23 cellular contexts compared by ENCODE assay signal in genomic region chr15:39729500-39729899, GRCh38. TPM values are rescaled to one million over a fixed set of nuclear protein-coding genes. Genes with fewer than 3 reads are reported as not detected.
DNase-seq lines count a peak whose midpoint lies in the region; ATAC-seq, FAIRE-seq and TF ChIP-seq lines count a peak whose summit lies in the region.
"Had no signal": no experiment of that assay in that cellular context is flagged by ENCODE, and none has a peak within 500 bp of the region (broad histone marks: within the 10 kb centered on the region; RNA-seq: fewer than 3 reads in every experiment).

No MANE protein-coding gene starts in this region.

- H4K5ac ChIP-seq in H1 (ENCODE audit: insufficient read length, low read depth, low read length): no peak overlapping the region

- FAIRE-seq in H1 (lab: Jason Lieb, UNC): no peak
- FAIRE-seq: A549, GM12878, GM12892, GM19239 had no signal

- no peak overlapping the region for H2BK12ac ChIP-seq in H1 (ENCODE audit: low read depth, low read length)

- H4K91ac ChIP-seq in H1 (replicated peaks; ENCODE audit: insufficient read length, low read length): no peak overlapping the region

- no peak overlapping the region for H2AFZ ChIP-seq in H1 (ENCODE audit: low read length)

- no peak overlapping the region for H2BK5ac ChIP-seq in H1 (ENCODE audit: low read depth, low read length)

- H3K27me3 ChIP-seq in Caco-2 (replicated peaks; ENCODE audit: control insufficient read depth, insufficient read depth, low read length): no peaks in the 10 kb centered on the region
- no peaks in the 10 kb centered on the region for H3K27me3 ChIP-seq in H1 (replicated peaks in 1 of 4; ENCODE audit: control insufficient read depth in 3 of 4, extremely low read depth in 1 of 4, insufficient read depth in 3 of 4, low read length in 3 of 4)
- no peaks in the 10 kb centered on the region for H3K27me3 ChIP-seq in ascending aorta
- H3K27me3 ChIP-seq: BLaER1 treated with 17β-estradiol and CSF1 and Interleukin-3, amounts not matched to agents 10 nM and 100 nM had no signal

- POLR2A ChIA-PET in Caco-2 (lab: Charles Lee) (interaction anchor here (1.1 kb wide), 1 partner anchor 16 kb away, joined by 4 read pairs; no protein-coding TSS in a partner anchor), H1 (lab: Charles Lee; ENCODE audit: partially characterized antibody) (no interaction called here)

- 0 out of 2 replicates have a peak overlapping the region, but pooled peaks have one; percentile 48 for H3K27ac ChIP-seq in 22Rv1
- H3K27ac ChIP-seq in VCaP: 0 out of 2 replicates have a peak overlapping the region, but pooled peaks have one; percentile 21
- no peak overlapping the region for H3K27ac ChIP-seq in H1 (ENCODE audit: low read depth, low read length)
- no peak overlapping the region for H3K27ac ChIP-seq in ascending aorta
- H3K27ac ChIP-seq: BLaER1 treated with 17β-estradiol and CSF1 and Interleukin-3, amounts not matched to agents 10 nM and 100 nM; C4-2B had no signal

- TF ChIP-seq CTCF in 22Rv1 (IDR thresholded peaks at IDR 0.05) (no peak), Caco-2 (IDR thresholded peaks at IDR 0.05; ENCODE audit: insufficient read depth in 1 of 2, low read depth in 1 of 2, low read length in 1 of 2, severe bottlenecking in 1 of 2, unreplicated experiment in 1 of 2) (no peak), VCaP (conservative IDR thresholded peaks at IDR 0.05) (no peak), H1 (IDR thresholded peaks at IDR 0.05; ENCODE audit: control extremely low read depth in 1 of 3, insufficient read depth in 1 of 3, low read depth in 1 of 3, low read length in 3 of 3) (no peak), ascending aorta (IDR thresholded peaks at IDR 0.05) (no peak), GM13976 (IDR thresholded peaks at IDR 0.05; ENCODE audit: borderline replicate concordance, control extremely low read depth, extremely low read depth, insufficient read depth, missing control alignments) (no peak)

- ATAC-seq in GM21576 (IDR thresholded peaks at IDR 0.05; ENCODE audit: unreplicated experiment): no peak
- ATAC-seq: A549; CD8-positive, alpha-beta T cell; GM12878 had no signal

- H3K27ac Mint-ChIP-seq in Caco-2 (ENCODE audit: unreplicated experiment): peak overlapping the region; percentile 73
- H3K27ac Mint-ChIP-seq: B cell; CD4-positive, alpha-beta T cell; CD8-positive, alpha-beta T cell had no signal

- no peak for TF ChIP-seq RAD21 in H1 (IDR thresholded peaks at IDR 0.05 in 1 of 2, conservative IDR thresholded peaks at IDR 0.05 in 1 of 2; ENCODE audit: low read depth in 2 of 2, low read length in 2 of 2)

- H3K79me2 ChIP-seq in H1 (ENCODE audit: control insufficient read depth in 1 of 2, insufficient read depth in 2 of 2, low read length in 2 of 2): no peaks in the 10 kb centered on the region

- peaks cover 8% of the 10 kb centered on the region for H3K36me3 Mint-ChIP-seq in Caco-2 (ENCODE audit: insufficient read depth, unreplicated experiment)
- H3K36me3 Mint-ChIP-seq: CD8-positive, alpha-beta T cell had no signal

- intact Hi-C loops in Caco-2 (cut with micrococcal nuclease; ENCODE audit: unreplicated experiment) (no loop called here), ascending aorta (cut with DNase I) (no loop called here)

- H3K4me1 ChIP-seq in Caco-2: peaks cover 70% of the 10 kb centered on the region
- no peaks in the 10 kb centered on the region for H3K4me1 ChIP-seq in H1 (replicated peaks in 1 of 4; ENCODE audit: control insufficient read depth in 3 of 4, insufficient read depth in 4 of 4, low read length in 3 of 4)
- H3K4me1 ChIP-seq in ascending aorta: no peaks in the 10 kb centered on the region
- H3K4me1 ChIP-seq: BLaER1 treated with 17β-estradiol and CSF1 and Interleukin-3, amounts not matched to agents 10 nM and 100 nM had no signal

- 89% methylated on average over 4 of the region's 4 CpGs; no CpG with 5 or more reads in 1 of the 2 experiments for WGBS in H1 (ENCODE audit: extremely low coverage in 1 of 2, insufficient coverage in 1 of 2, insufficient read length in 1 of 2, insufficient replicate concordance in 2 of 2, low coverage in 1 of 2, low lambda C conversion rate in 2 of 2, missing lambda C conversion rate in 1 of 2), 2 experiments

- H3K56ac ChIP-seq in H1 (replicated peaks; ENCODE audit: insufficient read length, low read depth, low read length): no peak overlapping the region

- H3K9me3 Mint-ChIP-seq in Caco-2 (ENCODE audit: unreplicated experiment): peaks cover 9% of the 10 kb centered on the region
- H3K9me3 Mint-ChIP-seq: CD4-positive, alpha-beta T cell; CD8-positive, alpha-beta T cell had no signal

- H3K36me3 ChIP-seq in Caco-2 (ENCODE audit: control insufficient read depth, insufficient read depth, low read length) (no peaks in the 10 kb centered on the region), H1 (ENCODE audit: control insufficient read depth in 2 of 4, insufficient read depth in 4 of 4, low read length in 3 of 4) (no peaks in the 10 kb centered on the region), ascending aorta (no peaks in the 10 kb centered on the region)
- H3K36me3 ChIP-seq: BLaER1 treated with 17β-estradiol and CSF1 and Interleukin-3, amounts not matched to agents 10 nM and 100 nM had no signal

- no peak overlapping the region for H3K23ac ChIP-seq in H1 (ENCODE audit: insufficient read length)

- H3K4me1 Mint-ChIP-seq in Caco-2 (ENCODE audit: low read depth, unreplicated experiment): peaks cover 25% of the 10 kb centered on the region
- H3K4me1 Mint-ChIP-seq: B cell had no signal

- H2AK5ac ChIP-seq in H1 (ENCODE audit: low read depth, low read length): no peak overlapping the region

- H2BK120ac ChIP-seq in H1 (replicated peaks; ENCODE audit: low read depth, low read length): no peak overlapping the region

- in situ Hi-C loops in GM13976 (cut with MboI; ENCODE audit: low sequenced_read_pairs, unreplicated experiment): loop anchor here (25.0 kb wide), 1 partner anchor 1017 kb away; no protein-coding TSS in a partner anchor

- no peak overlapping the region for H3K14ac ChIP-seq in H1 (ENCODE audit: insufficient read length)

- TF ChIP-seq EP300 in H1 (IDR thresholded peaks at IDR 0.05; ENCODE audit: borderline replicate concordance in 1 of 2, low read depth in 2 of 2, low read length in 2 of 2): no peak

- H2BK15ac ChIP-seq in H1 (ENCODE audit: low read length): no peak overlapping the region

- no peak for DNase-seq in Caco-2
- DNase-seq in H1 (ENCODE audit: low read depth in 1 of 2, low spot score in 2 of 2): no peak
- no peak for DNase-seq in ascending aorta (ENCODE audit: low spot score in 2 of 2)
- no peak for DNase-seq in GM13976 (ENCODE audit: low spot score)
- DNase-seq: AML-193; CD4-positive, alpha-beta T cell; CD8-positive, alpha-beta T cell; DMS 273 treated with DMSO at 0.1 percent for 48 hours; DMS153; DMS53; DMS79; DND-41; GDM1 had no signal

- H4K20me1 ChIP-seq in H1 (replicated peaks in 1 of 2; ENCODE audit: control insufficient read depth in 1 of 2, insufficient read depth in 2 of 2, low read length in 2 of 2): no peaks in the 10 kb centered on the region
- H4K20me1 ChIP-seq: BLaER1 treated with 17β-estradiol and CSF1 and Interleukin-3, amounts not matched to agents 10 nM and 100 nM had no signal

- no peak for TF ChIP-seq POLR2A in H1 (IDR thresholded peaks at IDR 0.05; ENCODE audit: control extremely low read depth in 1 of 2, low read depth in 2 of 2, low read length in 2 of 2)

- no peak overlapping the region for H3K9ac ChIP-seq in H1 (replicated peaks in 1 of 4; ENCODE audit: extremely low read depth in 1 of 4, low read depth in 3 of 4, low read length in 3 of 4)
- H3K9ac ChIP-seq: BLaER1 treated with 17β-estradiol and CSF1 and Interleukin-3, amounts not matched to agents 10 nM and 100 nM had no signal

- BruUV-seq in Caco-2 (replicated peaks; lab: Mats Ljungman, UMichigan): no TSS peak

- no peaks in the 10 kb centered on the region for H3K23me2 ChIP-seq in H1 (ENCODE audit: low read depth, low read length)

- no peaks in the 10 kb centered on the region for H3K79me1 ChIP-seq in H1 (ENCODE audit: low read depth, low read length)

- H2BK20ac ChIP-seq in H1 (ENCODE audit: low read length): no peak overlapping the region

- no peak overlapping the region for H4K8ac ChIP-seq in H1 (ENCODE audit: extremely low read depth, insufficient read depth, low read length)

- H3K4me2 ChIP-seq in H1 (ENCODE audit: insufficient read depth in 1 of 2, low read depth in 2 of 2, low read length in 2 of 2): no peak overlapping the region
- H3K4me2 ChIP-seq: BLaER1 treated with 17β-estradiol and CSF1 and Interleukin-3, amounts not matched to agents 10 nM and 100 nM had no signal

- CTCF ChIA-PET in Caco-2 (lab: Charles Lee) (no interaction called here), H1 (lab: Charles Lee; ENCODE audit: partially characterized antibody) (interaction anchor here (1.5 kb wide), 1 partner anchor 27 kb away, joined by 4 read pairs; no protein-coding TSS in a partner anchor)

- no peak overlapping the region for H3K4ac ChIP-seq in H1 (replicated peaks; ENCODE audit: insufficient read length, low read depth, low read length)

- H3K27me3 Mint-ChIP-seq in Caco-2 (ENCODE audit: insufficient read depth, unreplicated experiment): no peaks in the 10 kb centered on the region

- peaks cover 8% of the 10 kb centered on the region for H3K9me3 ChIP-seq in Caco-2
- no peaks in the 10 kb centered on the region for H3K9me3 ChIP-seq in H1 (ENCODE audit: insufficient read depth in 2 of 2, low read depth in 1 of 2, low read length in 1 of 2)
- no peaks in the 10 kb centered on the region for H3K9me3 ChIP-seq in ascending aorta
- H3K9me3 ChIP-seq: A549 had no signal

- no peak overlapping the region for H3K18ac ChIP-seq in H1 (ENCODE audit: extremely low read depth, low read length)

- H3K4me3 Mint-ChIP-seq in Caco-2 (ENCODE audit: unreplicated experiment): no peak overlapping the region
- H3K4me3 Mint-ChIP-seq: B cell; CD4-positive, alpha-beta T cell; CD8-positive, alpha-beta T cell had no signal

- H3K4me3 ChIP-seq in Caco-2 (ENCODE audit: low read depth, low read length) (no peak overlapping the region), H1 (ENCODE audit: extremely low read depth in 1 of 4, insufficient read depth in 2 of 4, low read depth in 3 of 4, low read length in 4 of 4) (no peak overlapping the region), ascending aorta (no peak overlapping the region)
- H3K4me3 ChIP-seq: A549; BLaER1 treated with 17β-estradiol and CSF1 and Interleukin-3, amounts not matched to agents 10 nM and 100 nM; GM12878 had no signal

TF ChIP-seq in H1, 55 proteins besides CTCF, POLR2A, EP300 and RAD21 (continues in another document):
- TF ChIP-seq KDM1A (IDR thresholded peaks at IDR 0.05; ENCODE audit: borderline replicate concordance, low read length): 0 out of 2 replicates have a peak, but pooled peaks have one; percentile 38

RNA-seq across cellular contexts. Expression of gene FSIP1, which starts 53.1 kb away (rescaled TPM):
- total RNA-seq in Caco-2 (2022) (1.3 and 2.1 TPM in 2 replicates), ascending aorta (not detected)
- total RNA-seq in H1 (2021; fragmentation: NEBNext Ultra II Directional; extraction: Animal tissue kit (Norgen Biotek cat#: 25700)): 0.88 and 1.3 TPM in 2 replicates
- 0.08 and 0.18 TPM in 2 replicates for polyA plus RNA-seq in H1 (2011; rRNA removed)
- polyA plus RNA-seq in H1 (2011; cell fraction: cytosol; rRNA removed): 0.31 TPM
- polyA plus RNA-seq in H1 (2011; cell fraction: nucleus; rRNA removed): 0.13 TPM
- polyA plus RNA-seq in H1 (2012, experiment 1 of 2): 0.25 to 0.70 TPM (median 0.36 TPM) in 4 replicates
- polyA plus RNA-seq in H1 (2012, experiment 2 of 2): 0.07 TPM
- polyA plus RNA-seq in H1 (2013, experiment 1 of 2): 0.45 TPM
- 0.61 TPM for polyA plus RNA-seq in H1 (2013, experiment 2 of 2)
- 0.25 and 0.68 TPM in 2 replicates for polyA minus RNA-seq in H1 (2011; rRNA and poly(A)+ RNA removed)
- not detected for polyA minus RNA-seq in H1 (2011; cell fraction: cytosol; rRNA and poly(A)+ RNA removed)
- polyA minus RNA-seq in H1 (2011; cell fraction: nucleus; rRNA and poly(A)+ RNA removed): 1.8 TPM

Comparison
In these comparisons a context has a peak if more than half of its experiments do, and no peak if none do; other contexts are left out.
1. H3K27ac ChIP-seq: peak in 22Rv1 (single experiment) and VCaP (single experiment); none in H1 (single experiment) and ascending aorta (0 of 2).